13 cellular contexts compared by ENCODE assay signal in genomic region chr10:1576467-1577259, GRCh38.
"Had no signal": no experiment of that assay in that cellular context is flagged by ENCODE, and none has a peak within 500 bp of the region (broad histone marks: within the 10 kb centered on the region; RNA-seq: fewer than 3 reads in every experiment).

No MANE protein-coding gene starts in this region.

- H3K27me3 ChIP-seq: testis had no signal

- ATAC-seq: heart right ventricle, left lobe of liver, mucosa of descending colon, natural killer cell had no signal

- H3K4me1 ChIP-seq: heart right ventricle, testis had no signal

- DNase-seq: activated CD4-positive, alpha-beta T cell treated with anti-CD3 and anti-CD28 coated beads, Interleukin-2, amount 10 ng/mL, durations not matched to agents 7 days and 5 days; aorta; cerebellar nuclear complex; effector memory CD4-positive, alpha-beta T cell; heart right ventricle; mammary epithelial cell; mucosa of descending colon; natural killer cell; nucleus accumbens; small intestine; stimulated activated naive CD8-positive, alpha-beta T cell treated with anti-CD3 and anti-CD28 coated beads, Interleukin-15, amount 100 ng/mL, for 72 hours; testis had no signal

- H3K9me3 ChIP-seq: heart right ventricle, mucosa of descending colon, testis had no signal

- H3K4me3 ChIP-seq: heart right ventricle, mucosa of descending colon, testis had no signal

- H3K36me3 ChIP-seq: heart right ventricle had no signal

- H3K27ac ChIP-seq: heart right ventricle, testis had no signal
